10 cellular contexts compared by ENCODE assay signal in the genomic region with DNA sequence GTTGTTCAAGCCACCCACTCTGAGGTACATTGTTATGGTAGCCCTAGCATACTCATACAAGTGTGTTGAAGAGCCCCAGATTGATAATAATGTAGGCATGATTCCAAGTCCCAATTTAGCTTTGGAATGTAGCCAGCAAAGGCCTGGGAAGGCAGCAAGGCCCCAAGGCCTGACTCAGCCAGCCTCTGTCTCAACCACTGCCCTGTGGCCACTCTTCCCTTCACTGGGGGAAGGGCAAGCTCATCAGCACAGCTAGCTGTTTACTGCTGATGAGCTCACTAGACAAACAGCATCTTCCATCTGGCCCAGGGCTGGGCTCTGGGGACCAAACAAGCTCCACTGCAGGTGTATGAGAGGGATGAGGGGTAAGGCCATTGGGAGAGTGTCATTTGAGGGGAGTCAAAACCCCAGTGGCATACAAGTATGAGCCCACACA. TPM values are rescaled to one million over a fixed set of nuclear protein-coding genes. Genes with fewer than 3 reads are reported as not detected.
DNase-seq lines count a peak whose midpoint lies in the region; ATAC-seq and TF ChIP-seq lines count a peak whose summit lies in the region.
"Had no signal": no experiment of that assay in that cellular context is flagged by ENCODE, and none has a peak within 500 bp of the region (broad histone marks: within the 10 kb centered on the region; RNA-seq: fewer than 3 reads in every experiment).

No MANE protein-coding gene starts in this region.

- no peak overlapping the region for H3K4me3 ChIP-seq in fibroblast of the aortic adventitia (ENCODE audit: low read depth, low read length)

- DNase-seq in HS-5 (ENCODE audit: low read depth) (peak; percentile 91), RKO (ENCODE audit: low spot score) (peak; percentile 37), fibroblast of the aortic adventitia (ENCODE audit: low read depth) (peak; percentile 93), stromal cell of bone marrow (ENCODE audit: low read depth) (peak; percentile 91), cerebellar cortex (ENCODE audit: low spot score) (no peak)
- DNase-seq: head of caudate nucleus had no signal

- ATAC-seq in HG02970 (IDR thresholded peaks at IDR 0.05; ENCODE audit: low FRiP score, unreplicated experiment) = no peak
- ATAC-seq in GM18517 (IDR thresholded peaks at IDR 0.05; ENCODE audit: unreplicated experiment) = no peak
- no peak for ATAC-seq in GM21390 (IDR thresholded peaks at IDR 0.05; ENCODE audit: unreplicated experiment)

- TF ChIP-seq CTCF in fibroblast of the aortic adventitia (IDR thresholded peaks at IDR 0.05; ENCODE audit: insufficient read depth, low read length) = no peak

RNA-seq across cellular contexts. Expression of a gene that starts 2.1 kb away (rescaled TPM):
- total RNA-seq in fibroblast of the aortic adventitia (ENCODE audit: low replicate concordance) = 3.1 TPM in 1 of 2 replicates, not detected in the other
- total RNA-seq: T-helper 2 cell treated with Interferon-gamma antibody and Interleukin-4, amounts not matched to agents 100 ng/mL and 5 ng/mL, for 36 hours had no signal

RNA-seq across cellular contexts. Expression of a gene that starts 19.7 kb away (rescaled TPM):
- 11.2 and 32.6 TPM in 2 replicates for total RNA-seq in fibroblast of the aortic adventitia (ENCODE audit: low replicate concordance)

RNA-seq across cellular contexts. Expression of a gene that starts 23.7 kb away (rescaled TPM):
- total RNA-seq in fibroblast of the aortic adventitia (ENCODE audit: low replicate concordance) = 2.4 and 3.6 TPM in 2 replicates

RNA-seq across cellular contexts. Expression of a gene that starts 52.2 kb away (rescaled TPM):
- total RNA-seq in fibroblast of the aortic adventitia (ENCODE audit: low replicate concordance) = 0.65 TPM in 1 of 2 replicates, not detected in the other
